ENCODE assay signal across 13 cellular contexts in genomic region chr5:141961466-141961865, GRCh38. TPM values are rescaled to one million over a fixed set of nuclear protein-coding genes. Genes with fewer than 3 reads are reported as not detected.
DNase-seq lines count a peak whose midpoint lies in the region; ATAC-seq and TF ChIP-seq lines count a peak whose summit lies in the region.
"Had no signal": no experiment of that assay in that cellular context is flagged by ENCODE, and none has a peak within 500 bp of the region (broad histone marks: within the 10 kb centered on the region; RNA-seq: fewer than 3 reads in every experiment).

No MANE protein-coding gene starts in this region.

- H3F3A ChIP-seq in Loucy (ENCODE audit: low read depth): no peaks in the 10 kb centered on the region

- TF ChIP-seq CTCF in Loucy (conservative IDR thresholded peaks at IDR 0.05; ENCODE audit: low read length): no peak

- H3K27ac Mint-ChIP-seq in activated CD4-positive, alpha-beta T cell treated with anti-CD3 and anti-CD28 coated beads, Interleukin-2, amount 10 ng/mL, durations not matched to agents 7 days and 5 days: peak overlapping the region; percentile 95

- no peak for ATAC-seq in HG03521 (IDR thresholded peaks at IDR 0.05; ENCODE audit: unreplicated experiment)

- DNase-seq in activated CD4-positive, alpha-beta T cell treated with anti-CD3 and anti-CD28 coated beads, Interleukin-2, amount 10 ng/mL, durations not matched to agents 7 days and 5 days: no peak
- DNase-seq in activated CD4-positive, alpha-beta T cell treated with anti-CD3 and anti-CD28 coated beads for 1 hour: no peak
- no peak for DNase-seq in adipocyte (ENCODE audit: low read depth)
- no peak for DNase-seq in superior temporal gyrus (ENCODE audit: extremely low spot score)
- no peak for DNase-seq in GDM1 (lab: John Stamatoyannopoulos, UW)
- DNase-seq: NCI-H524 treated with DMSO at 0.1 percent for 48 hours had no signal

- POLR2A ChIA-PET in activated CD4-positive, alpha-beta T cell treated with anti-CD3 and anti-CD28 coated beads, Interleukin-2, amount 10 ng/mL, durations not matched to agents 7 days and 5 days (lab: Charles Lee): interaction anchor here (0.5 to 2.2 kb wide), 3 partner anchors 8 to 278 kb away, joined by 3 to 13 read pairs (median 3); partner anchors contain the start of gene RNF14

- H3K9me2 ChIP-seq in Loucy (replicated peaks; ENCODE audit: low read depth, low read length): no peaks in the 10 kb centered on the region

- no peak overlapping the region for H3K4me3 Mint-ChIP-seq in activated CD4-positive, alpha-beta T cell treated with anti-CD3 and anti-CD28 coated beads, Interleukin-2, amount 10 ng/mL, durations not matched to agents 7 days and 5 days

- H3K4me2 ChIP-seq in Loucy (ENCODE audit: low read depth, low read length, poor library complexity, severe bottlenecking): peak overlapping the region; percentile 51

- peak overlapping the region; percentile 18 for H3K4me3 ChIP-seq in Loucy (ENCODE audit: low read length, poor library complexity, severe bottlenecking)
- H3K4me3 ChIP-seq in adipocyte (ENCODE audit: low read length): no peak overlapping the region
- no peak overlapping the region for H3K4me3 ChIP-seq in neuron (ENCODE audit: low read length)
- H3K4me3 ChIP-seq: A549, Peyer's patch, tibial nerve had no signal

- no peaks in the 10 kb centered on the region for H3K27me3 ChIP-seq in Loucy (ENCODE audit: insufficient read depth, low read length, poor library complexity, severe bottlenecking)
- H3K27me3 ChIP-seq in adipocyte (replicated peaks; ENCODE audit: control insufficient read depth, insufficient read depth, low read length): no peaks in the 10 kb centered on the region
- H3K27me3 ChIP-seq in neuron (ENCODE audit: insufficient read depth, low read length): no peaks in the 10 kb centered on the region
- H3K27me3 ChIP-seq: Peyer's patch, tibial nerve had no signal

- H3K27me3 Mint-ChIP-seq in activated CD4-positive, alpha-beta T cell treated with anti-CD3 and anti-CD28 coated beads, Interleukin-2, amount 10 ng/mL, durations not matched to agents 7 days and 5 days: no peaks in the 10 kb centered on the region

- CTCF ChIA-PET in activated CD4-positive, alpha-beta T cell treated with anti-CD3 and anti-CD28 coated beads, Interleukin-2, amount 10 ng/mL, durations not matched to agents 7 days and 5 days (lab: Charles Lee): interaction anchor here (0.6 to 7.5 kb wide), 32 partner anchors 9 to 448 kb away, joined by 3 to 107 read pairs (median 6); partner anchors contain the start of genes ARAP3, DELE1, NDFIP1 and PCDH1

- peak overlapping the region; percentile 39 for H3K9ac ChIP-seq in Loucy (ENCODE audit: low read depth, low read length, poor library complexity, severe bottlenecking)
- H3K9ac ChIP-seq in adipocyte (ENCODE audit: low read length): peak overlapping the region; percentile 64

- no peaks in the 10 kb centered on the region for H4K20me1 ChIP-seq in Loucy (ENCODE audit: insufficient read depth, low read length, poor library complexity, severe bottlenecking)

- H3K36me3 Mint-ChIP-seq in activated CD4-positive, alpha-beta T cell treated with anti-CD3 and anti-CD28 coated beads, Interleukin-2, amount 10 ng/mL, durations not matched to agents 7 days and 5 days (ENCODE audit: low read depth): no peaks in the 10 kb centered on the region

- peaks cover 53% of the 10 kb centered on the region for H3K4me1 Mint-ChIP-seq in activated CD4-positive, alpha-beta T cell treated with anti-CD3 and anti-CD28 coated beads, Interleukin-2, amount 10 ng/mL, durations not matched to agents 7 days and 5 days

- H3K4me1 ChIP-seq in Loucy (ENCODE audit: insufficient read depth, low read length, poor library complexity, severe bottlenecking): peaks cover 38% of the 10 kb centered on the region
- no peaks in the 10 kb centered on the region for H3K4me1 ChIP-seq in adipocyte (ENCODE audit: control insufficient read depth, insufficient read depth, low read length)
- H3K4me1 ChIP-seq in neuron (ENCODE audit: insufficient read depth, low read length): peaks cover 11% of the 10 kb centered on the region

- H3K9me3 ChIP-seq in Loucy (ENCODE audit: insufficient read depth, low read depth, low read length) (no peaks in the 10 kb centered on the region), adipocyte (ENCODE audit: control insufficient read depth, low read length) (no peaks in the 10 kb centered on the region), neuron (ENCODE audit: low read length) (no peaks in the 10 kb centered on the region)
- H3K9me3 ChIP-seq: A549, Peyer's patch, tibial nerve had no signal

- H2AFZ ChIP-seq in Loucy (ENCODE audit: low read length): peak overlapping the region; percentile 54
- H2AFZ ChIP-seq in neuron (ENCODE audit: low read depth, low read length): peak overlapping the region; percentile 6

- no peaks in the 10 kb centered on the region for H3K79me2 ChIP-seq in Loucy (ENCODE audit: insufficient read depth, low read length)

- H3K9me3 Mint-ChIP-seq in activated CD4-positive, alpha-beta T cell treated with anti-CD3 and anti-CD28 coated beads, Interleukin-2, amount 10 ng/mL, durations not matched to agents 7 days and 5 days: no peaks in the 10 kb centered on the region

- H3K36me3 ChIP-seq in Loucy (ENCODE audit: insufficient read depth, low read length) (no peaks in the 10 kb centered on the region), adipocyte (ENCODE audit: control insufficient read depth, insufficient read depth, low read length, severe bottlenecking) (no peaks in the 10 kb centered on the region), neuron (ENCODE audit: insufficient read depth, low read length) (no peaks in the 10 kb centered on the region)
- H3K36me3 ChIP-seq: Peyer's patch, tibial nerve had no signal

RNA-seq across cellular contexts. Expression of gene PCDH12, which starts 3.5 kb away (rescaled TPM):
- under 1 TPM; 0.73 to 0.82 TPM for total RNA-seq in activated CD4-positive, alpha-beta T cell treated with anti-CD3 and anti-CD28 coated beads, Interleukin-2, amount 10 ng/mL, durations not matched to agents 7 days and 5 days
- total RNA-seq: G401 had no signal

RNA-seq across cellular contexts. Expression of gene RNF14, which starts 7.4 kb away (rescaled TPM):
- 10 to 100 TPM; 28.8 to 33.7 TPM for total RNA-seq in activated CD4-positive, alpha-beta T cell treated with anti-CD3 and anti-CD28 coated beads, Interleukin-2, amount 10 ng/mL, durations not matched to agents 7 days and 5 days

RNA-seq across cellular contexts. Expression of gene DELE1, which starts 37.8 kb away (rescaled TPM):
- 10 to 100 TPM; 71.5 to 72.1 TPM for total RNA-seq in activated CD4-positive, alpha-beta T cell treated with anti-CD3 and anti-CD28 coated beads, Interleukin-2, amount 10 ng/mL, durations not matched to agents 7 days and 5 days

RNA-seq across cellular contexts. Expression of gene GNPDA1, which starts 51.4 kb away (rescaled TPM):
- total RNA-seq in activated CD4-positive, alpha-beta T cell treated with anti-CD3 and anti-CD28 coated beads, Interleukin-2, amount 10 ng/mL, durations not matched to agents 7 days and 5 days: 10 to 100 TPM; 34.4 to 36.1 TPM
